In genomic region chr4:8156617-8157016, GRCh38 we compare ENCODE assay signal across 22 cellular contexts. TPM values are rescaled to one million over a fixed set of nuclear protein-coding genes. Genes with fewer than 3 reads are reported as not detected.
DNase-seq lines count a peak whose midpoint lies in the region; ATAC-seq and TF ChIP-seq lines count a peak whose summit lies in the region.
"Had no signal": no experiment of that assay in that cellular context is flagged by ENCODE, and none has a peak within 500 bp of the region (broad histone marks: within the 10 kb centered on the region; RNA-seq: fewer than 3 reads in every experiment).

No MANE protein-coding gene starts in this region.

- peak overlapping the region; percentile 2 for H3K27ac ChIP-seq in left ventricle myocardium inferior (replicated peaks)
- H3K27ac ChIP-seq: brain microvascular endothelial cell, ovary, SJSA1, WERI-Rb-1 had no signal

- no peak for ATAC-seq in GM19324 (IDR thresholded peaks at IDR 0.05; ENCODE audit: low FRiP score, unreplicated experiment)
- no peak for ATAC-seq in HG03571 (IDR thresholded peaks at IDR 0.05; ENCODE audit: unreplicated experiment)
- ATAC-seq: activated naive CD8-positive, alpha-beta T cell treated with anti-CD3 and anti-CD28 coated beads, Interleukin-2, amount 50 U/mL, for 24 hours; Panc1; sciatic nerve had no signal

- peaks cover 11% of the 10 kb centered on the region for H3K27me3 ChIP-seq in left ventricle myocardium inferior (ENCODE audit: low read depth)
- H3K27me3 ChIP-seq: ovary had no signal

- H3K4me1 ChIP-seq in left ventricle myocardium inferior, result peaks cover 53% of the 10 kb centered on the region
- H3K4me1 ChIP-seq: BE2C had no signal

- TF ChIP-seq CTCF in left ventricle myocardium inferior (IDR thresholded peaks at IDR 0.05; ENCODE audit: borderline replicate concordance), result no peak

- peak overlapping the region; percentile 9 for H3K4me3 ChIP-seq in left ventricle myocardium inferior
- no peak overlapping the region for H3K4me3 ChIP-seq in skeletal muscle cell (ENCODE audit: low read depth, low read length)
- H3K4me3 ChIP-seq: ovary, SJSA1 had no signal

- no peaks in the 10 kb centered on the region for H3K36me3 ChIP-seq in left ventricle myocardium inferior
- H3K36me3 ChIP-seq: BE2C, brain microvascular endothelial cell, ovary, SJSA1, WERI-Rb-1 had no signal

- intact Hi-C loops in left ventricle myocardium inferior (cut with micrococcal nuclease), result no loop called here

- no peaks in the 10 kb centered on the region for H3K9me3 ChIP-seq in left ventricle myocardium inferior (replicated peaks)
- H3K9me3 ChIP-seq: BE2C, esophagus squamous epithelium, ovary had no signal

- DNase-seq in activated effector memory CD4-positive, alpha-beta T cell treated with anti-CD3 and anti-CD28 coated beads, Interleukin-2, amount 50 U/mL, for 16 hours, result peak; percentile 56
- no peak for DNase-seq in activated effector memory CD4-positive, alpha-beta T cell treated with Interleukin-2 at 50 U/mL for 16 hours
- DNase-seq in NCI-H146 (lab: John Stamatoyannopoulos, UW), result peak; percentile 85
- DNase-seq in left ventricle myocardium inferior, result no peak
- peak; percentile 0 for DNase-seq in skeletal muscle cell (ENCODE audit: low read depth)
- DNase-seq in Kasumi-1 (lab: John Stamatoyannopoulos, UW), result no peak
- DNase-seq: activated CD8-positive, alpha-beta memory T cell treated with anti-CD3 and anti-CD28 coated beads, Interleukin-2, amount 50 U/mL, for 48 hours; activated naive CD8-positive, alpha-beta T cell treated with anti-CD3 and anti-CD28 coated beads, Interleukin-2, amount 50 U/mL, for 24 hours; BE2C; brain microvascular endothelial cell; esophagus squamous epithelium; KBM-7; mesenchymal stem cell; naive B cell; ovary; T-helper 2 cell; WERI-Rb-1 had no signal

RNA-seq across cellular contexts. Expression of gene ABLIM2, which starts 2.0 kb away (rescaled TPM):
- total RNA-seq in left ventricle myocardium inferior, result 43.5 TPM

RNA-seq across cellular contexts. Expression of gene SH3TC1, which starts 42.5 kb away (rescaled TPM):
- total RNA-seq in left ventricle myocardium inferior, result 13.6 TPM

Comparison
In these comparisons a context has a peak if more than half of its experiments do, and no peak if none do; other contexts are left out.
1. DNase-seq: peak in activated effector memory CD4-positive, alpha-beta T cell treated with anti-CD3 and anti-CD28 coated beads, Interleukin-2, amount 50 U/mL, for 16 hours (single experiment), NCI-H146 (single experiment) and skeletal muscle cell (single experiment); none in activated effector memory CD4-positive, alpha-beta T cell treated with Interleukin-2 at 50 U/mL for 16 hours (single experiment), left ventricle myocardium inferior (single experiment) and Kasumi-1 (0 of 2).